ENCODE assay signal across 33 cellular contexts in genomic region chr20:59037386-59037785, GRCh38. TPM values are rescaled to one million over a fixed set of nuclear protein-coding genes. Genes with fewer than 3 reads are reported as not detected.
DNase-seq lines count a peak whose midpoint lies in the region; ATAC-seq, FAIRE-seq and TF ChIP-seq lines count a peak whose summit lies in the region.
"Had no signal": no experiment of that assay in that cellular context is flagged by ENCODE, and none has a peak within 500 bp of the region (broad histone marks: within the 10 kb centered on the region; RNA-seq: fewer than 3 reads in every experiment).

No MANE protein-coding gene starts in this region.

- 91% methylated on average over 12 of the region's 12 CpGs for WGBS in HepG2 (ENCODE audit: low lambda C conversion rate)
- WGBS in right lobe of liver (ENCODE audit: insufficient coverage, low coverage, low lambda C conversion rate, missing lambda C conversion rate), result 89% methylated on average over 9 of the region's 12 CpGs

- CTCF ChIA-PET in HepG2 (lab: Yijun Ruan, JAX; ENCODE audit: low intra/inter-chr PET ratio, low total read pairs), result no interaction called here

- TF ChIP-seq CTCF in HepG2 (CRISPR knock-in tag; IDR thresholded peaks at IDR 0.05) (no peak), right lobe of liver (IDR thresholded peaks at IDR 0.05) (no peak)

- TF ChIP-seq EP300 in HepG2 (IDR thresholded peaks at IDR 0.05; ENCODE audit: low read depth in 2 of 2, low read length in 2 of 2) (no peak), HepG2 (CRISPR knock-in tag; IDR thresholded peaks at IDR 0.05; ENCODE audit: borderline replicate concordance) (no peak)

- H3K4me1 ChIP-seq in HepG2 (ENCODE audit: insufficient read depth, low read length) (peaks cover 25% of the 10 kb centered on the region), right lobe of liver (peaks cover 0 to 30% (median 5%) of the 10 kb centered on the region in 4 donors)

- H3K27ac ChIP-seq in HepG2 (ENCODE audit: extremely low read length, insufficient read depth, low read length), result no peak overlapping the region
- no peak overlapping the region for H3K27ac ChIP-seq in right lobe of liver
- H3K27ac ChIP-seq: 22Rv1; BLaER1 treated with 17β-estradiol and CSF1 and Interleukin-3, amounts not matched to agents 10 nM and 100 nM; esophagus squamous epithelium; foreskin keratinocyte; heart left ventricle; left ventricle myocardium inferior; suprapubic skin; upper lobe of left lung; WERI-Rb-1 had no signal

- TF ChIP-seq POLR2A in HepG2 (IDR thresholded peaks at IDR 0.05; ENCODE audit: insufficient read depth in 1 of 2, low read depth in 2 of 2, low read length in 2 of 2), result no peak
- TF ChIP-seq POLR2A in right lobe of liver (IDR thresholded peaks at IDR 0.05), result no peak

- ATAC-seq in HepG2 (no peak), right lobe of liver (no peak)
- ATAC-seq: foreskin keratinocyte, heart left ventricle had no signal

- in situ Hi-C loops in HepG2 (cut with HindIII; ENCODE audit: extremely low pct_ligation_motif_present, low pct_unique_long_range_greater_than_20kb), result no loop called here

- H3K4me1 Mint-ChIP-seq in T-helper 2 cell treated with Interferon-gamma antibody and Interleukin-4, amounts not matched to agents 5 μg/mL and 100 μg/mL, for 36 hours (ENCODE audit: low read depth), result peaks cover 59% of the 10 kb centered on the region

- no peaks in the 10 kb centered on the region for H3K36me3 ChIP-seq in HepG2 (replicated peaks in 1 of 2; ENCODE audit: control insufficient read depth in 1 of 2, insufficient read depth in 2 of 2, low read length in 2 of 2)
- H3K36me3 ChIP-seq in right lobe of liver, result peaks cover 15 to 41% (median 24%) of the 10 kb centered on the region in 4 donors

- no peak for FAIRE-seq in HepG2 (lab: Jason Lieb, UNC)
- FAIRE-seq: endometrium, GM12891, H1, RCC 7860, small intestine had no signal

- POLR2A ChIA-PET in HepG2 (lab: Yijun Ruan, JAX), result no interaction called here

- H2AFZ ChIP-seq in HepG2 (ENCODE audit: low read length), result no peak overlapping the region

- no peaks in the 10 kb centered on the region for H4K20me1 ChIP-seq in HepG2 (ENCODE audit: insufficient read depth, low read length)

- no peak for DNase-seq in T-helper 2 cell treated with Interferon-gamma antibody and Interleukin-4, amounts not matched to agents 5 μg/mL and 100 μg/mL, for 36 hours (ENCODE audit: low spot score)
- DNase-seq in T-helper 2 cell, result no peak
- DNase-seq in HepG2 (ENCODE audit: low spot score), result no peak
- no peak for DNase-seq in right lobe of liver
- no peak for DNase-seq in HT-29 (ENCODE audit: low spot score)
- no peak for DNase-seq in NCI-H2171 (lab: John Stamatoyannopoulos, UW)
- DNase-seq: activated CD4-positive, alpha-beta T cell treated with anti-CD3 and anti-CD28 coated beads, Interleukin-2, amount 50 U/mL, for 48 hours; activated gamma-delta T cell treated with Interleukin-2 at 50 U/mL for 16 hours; amniotic stem cell; cerebellar nuclear complex; COR-L47; esophagus squamous epithelium; foreskin keratinocyte; heart left ventricle; islet precursor cell; left ventricle myocardium inferior; NCI-H1092 treated with DMSO at 0.1 percent for 48 hours; NCI-H187; NCI-H2171 treated with DMSO at 0.1 percent for 48 hours; NCI-H510A; SIG-M5; small intestine; stimulated activated naive CD4-positive, alpha-beta T cell treated with Interleukin-2 at 50 U/mL for 16 hours; T1000; WERI-Rb-1 had no signal

- H3K36me3 Mint-ChIP-seq in T-helper 2 cell treated with Interferon-gamma antibody and Interleukin-4, amounts not matched to agents 5 μg/mL and 100 μg/mL, for 36 hours (ENCODE audit: low read depth), result peaks cover 68% of the 10 kb centered on the region

- H3K4me3 ChIP-seq in HepG2 (replicated peaks in 1 of 3; ENCODE audit: insufficient read depth in 1 of 3, low read depth in 2 of 3, low read length in 3 of 3) (no peak overlapping the region), right lobe of liver (no peak overlapping the region)
- H3K4me3 ChIP-seq: BLaER1 treated with 17β-estradiol and CSF1 and Interleukin-3, amounts not matched to agents 10 nM and 100 nM; esophagus squamous epithelium; heart left ventricle; left ventricle myocardium inferior; suprapubic skin; upper lobe of left lung had no signal

- no peaks in the 10 kb centered on the region for H3K9me3 Mint-ChIP-seq in T-helper 2 cell treated with Interferon-gamma antibody and Interleukin-4, amounts not matched to agents 5 μg/mL and 100 μg/mL, for 36 hours

- H3K79me2 ChIP-seq in HepG2 (ENCODE audit: insufficient read depth, low read length), result peaks cover 25% of the 10 kb centered on the region

- no peak overlapping the region for H3K4me2 ChIP-seq in HepG2 (ENCODE audit: low read depth, low read length)
- H3K4me2 ChIP-seq: BLaER1 treated with 17β-estradiol and CSF1 and Interleukin-3, amounts not matched to agents 10 nM and 100 nM had no signal

- no peak overlapping the region for H3K27ac Mint-ChIP-seq in T-helper 2 cell treated with Interferon-gamma antibody and Interleukin-4, amounts not matched to agents 5 μg/mL and 100 μg/mL, for 36 hours

- peak overlapping the region; percentile 18 for H3K4me3 Mint-ChIP-seq in T-helper 2 cell treated with Interferon-gamma antibody and Interleukin-4, amounts not matched to agents 5 μg/mL and 100 μg/mL, for 36 hours

- no TSS peak for BruUV-seq in HepG2 (replicated peaks; lab: Mats Ljungman, UMichigan)

- TF ChIP-seq RAD21 in HepG2 (CRISPR knock-in tag; IDR thresholded peaks at IDR 0.05), result no peak

- intact Hi-C loops in HepG2 (cut with micrococcal nuclease; ENCODE audit: unreplicated experiment), result no loop called here
- intact Hi-C loops in right lobe of liver (cut with DNase I), result no loop called here

- H3K9ac ChIP-seq in HepG2 (ENCODE audit: insufficient read depth, low read depth, low read length), result no peak overlapping the region
- H3K9ac ChIP-seq: BLaER1 treated with 17β-estradiol and CSF1 and Interleukin-3, amounts not matched to agents 10 nM and 100 nM had no signal

- no peaks in the 10 kb centered on the region for H3K27me3 Mint-ChIP-seq in T-helper 2 cell treated with Interferon-gamma antibody and Interleukin-4, amounts not matched to agents 5 μg/mL and 100 μg/mL, for 36 hours (ENCODE audit: low read depth)

- H3K27me3 ChIP-seq in HepG2 (ENCODE audit: control insufficient read depth in 1 of 2, insufficient read depth in 2 of 2, low read length in 2 of 2) (peaks cover 2 to 3% of the 10 kb centered on the region in 2 experiments; a peak in 2 of 5 replicates), right lobe of liver (no peaks in the 10 kb centered on the region)
- H3K27me3 ChIP-seq: BLaER1 treated with 17β-estradiol and CSF1 and Interleukin-3, amounts not matched to agents 10 nM and 100 nM; esophagus squamous epithelium; foreskin keratinocyte; heart left ventricle; suprapubic skin; upper lobe of left lung had no signal

- H3K9me3 ChIP-seq in HepG2 (ENCODE audit: low read length) (no peaks in the 10 kb centered on the region), right lobe of liver (no peaks in the 10 kb centered on the region)
- H3K9me3 ChIP-seq: esophagus squamous epithelium, heart left ventricle, left ventricle myocardium inferior, suprapubic skin, upper lobe of left lung had no signal

RNA-seq across cellular contexts. Expression of gene PRELID3B, which starts 5.2 kb away (rescaled TPM):
- 42.6 and 59.8 TPM in 2 replicates for total RNA-seq in HepG2 (2016; rRNA removed; fragmentation: Illumina TruSeq; extraction: Trizol)
- 19.8 and 23.7 TPM in 2 replicates for total RNA-seq in HepG2 (2016; cell fraction: cytosol; rRNA removed; fragmentation: Illumina TruSeq; extraction: Trizol; ENCODE audit: low read depth)
- 40.7 and 62.3 TPM in 2 replicates for total RNA-seq in HepG2 (2016; cell fraction: insoluble cytoplasmic fraction; rRNA removed; fragmentation: Illumina TruSeq; extraction: Trizol)
- 47.0 and 50.1 TPM in 2 replicates for total RNA-seq in HepG2 (2016; cell fraction: membrane; rRNA removed; fragmentation: Illumina TruSeq; extraction: Trizol)
- 15.4 and 21.0 TPM in 2 replicates for total RNA-seq in HepG2 (2016; cell fraction: nucleus; rRNA removed; fragmentation: Illumina TruSeq; extraction: Trizol)
- polyA plus RNA-seq in HepG2 (2011; rRNA removed), result 19.5 and 23.3 TPM in 2 replicates
- polyA plus RNA-seq in HepG2 (2011; cell fraction: cytosol; rRNA removed), result 7.1 and 11.2 TPM in 2 replicates
- 6.0 and 7.6 TPM in 2 replicates for polyA plus RNA-seq in HepG2 (2011; cell fraction: nucleus; rRNA removed)
- 17.6 and 21.3 TPM in 2 replicates for polyA plus RNA-seq in HepG2 (2012)
- 16.2 and 20.1 TPM in 2 replicates for polyA plus RNA-seq in HepG2 (2016; cell fraction: cytosol; fragmentation: Illumina TruSeq; extraction: Trizol; ENCODE audit: low read depth)
- 46.4 and 46.8 TPM in 2 replicates for polyA plus RNA-seq in HepG2 (2016; cell fraction: insoluble cytoplasmic fraction; fragmentation: Illumina TruSeq; extraction: Trizol; ENCODE audit: low read depth)
- polyA plus RNA-seq in HepG2 (2016; cell fraction: membrane; fragmentation: Illumina TruSeq; extraction: Trizol; ENCODE audit: low read depth), result 29.0 and 30.9 TPM in 2 replicates
- polyA plus RNA-seq in HepG2 (2016; cell fraction: nucleus; fragmentation: Illumina TruSeq; extraction: Trizol; ENCODE audit: insufficient read depth, low read depth), result 22.7 and 25.0 TPM in 2 replicates
- polyA minus RNA-seq in HepG2 (2011; rRNA and poly(A)+ RNA removed; ENCODE audit: low replicate concordance), result 35.2 and 278 TPM in 2 replicates
- 23.0 and 32.6 TPM in 2 replicates for polyA minus RNA-seq in HepG2 (2011; cell fraction: cytosol; rRNA and poly(A)+ RNA removed)
- polyA minus RNA-seq in HepG2 (2011; cell fraction: nucleus; rRNA and poly(A)+ RNA removed), result 9.5 and 14.8 TPM in 2 replicates
- total RNA-seq in right lobe of liver, result 10 to 100 TPM; 16.3 to 37.5 (median 23.3) TPM
- total RNA-seq in HT-29 (2014; rRNA removed; shearing (Covaris generic)), result 129 and 139 TPM in 2 replicates

RNA-seq across cellular contexts. Expression of gene ATP5F1E, which starts 5.3 kb away (rescaled TPM):
- total RNA-seq in HepG2 (2016; rRNA removed; fragmentation: Illumina TruSeq; extraction: Trizol), result 134 and 163 TPM in 2 replicates
- 136 and 187 TPM in 2 replicates for total RNA-seq in HepG2 (2016; cell fraction: cytosol; rRNA removed; fragmentation: Illumina TruSeq; extraction: Trizol; ENCODE audit: low read depth)
- total RNA-seq in HepG2 (2016; cell fraction: insoluble cytoplasmic fraction; rRNA removed; fragmentation: Illumina TruSeq; extraction: Trizol), result 135 and 172 TPM in 2 replicates
- total RNA-seq in HepG2 (2016; cell fraction: membrane; rRNA removed; fragmentation: Illumina TruSeq; extraction: Trizol), result 188 and 230 TPM in 2 replicates
- total RNA-seq in HepG2 (2016; cell fraction: nucleus; rRNA removed; fragmentation: Illumina TruSeq; extraction: Trizol), result 74.5 and 76.2 TPM in 2 replicates
- polyA plus RNA-seq in HepG2 (2011; rRNA removed), result 99.9 and 121 TPM in 2 replicates
- polyA plus RNA-seq in HepG2 (2011; cell fraction: cytosol; rRNA removed), result 40.4 and 46.7 TPM in 2 replicates
- 11.8 and 17.3 TPM in 2 replicates for polyA plus RNA-seq in HepG2 (2011; cell fraction: nucleus; rRNA removed)
- polyA plus RNA-seq in HepG2 (2012), result 85.8 and 145 TPM in 2 replicates
- polyA plus RNA-seq in HepG2 (2016; cell fraction: cytosol; fragmentation: Illumina TruSeq; extraction: Trizol; ENCODE audit: low read depth), result 146 and 191 TPM in 2 replicates
- polyA plus RNA-seq in HepG2 (2016; cell fraction: insoluble cytoplasmic fraction; fragmentation: Illumina TruSeq; extraction: Trizol; ENCODE audit: low read depth), result 167 and 175 TPM in 2 replicates
- polyA plus RNA-seq in HepG2 (2016; cell fraction: membrane; fragmentation: Illumina TruSeq; extraction: Trizol; ENCODE audit: low read depth), result 151 and 201 TPM in 2 replicates
- polyA plus RNA-seq in HepG2 (2016; cell fraction: nucleus; fragmentation: Illumina TruSeq; extraction: Trizol; ENCODE audit: insufficient read depth, low read depth), result 88.7 and 95.7 TPM in 2 replicates
- 19.0 and 25.4 TPM in 2 replicates for polyA minus RNA-seq in HepG2 (2011; rRNA and poly(A)+ RNA removed; ENCODE audit: low replicate concordance)
- 21.2 and 23.6 TPM in 2 replicates for polyA minus RNA-seq in HepG2 (2011; cell fraction: cytosol; rRNA and poly(A)+ RNA removed)
- polyA minus RNA-seq in HepG2 (2011; cell fraction: nucleus; rRNA and poly(A)+ RNA removed), result 61.4 and 62.2 TPM in 2 replicates
- 10 to 100 TPM; 15.8 to 34.6 (median 30.5) TPM for total RNA-seq in right lobe of liver
- 45.1 and 47.4 TPM in 2 replicates for total RNA-seq in HT-29 (2014; rRNA removed; shearing (Covaris generic))

RNA-seq across cellular contexts. Expression of gene TUBB1, which starts 18.2 kb away (rescaled TPM):
- total RNA-seq in HepG2 (2016; rRNA removed; fragmentation: Illumina TruSeq; extraction: Trizol) (0.11 and 0.17 TPM in 2 replicates), right lobe of liver (1 to 10 TPM in 1 of 6 experiments, under 1 TPM in 4, not detected in 1; 0.06 to 1.5 (median 0.31) TPM)
- not detected in 2 replicates for total RNA-seq in HepG2 (2016; cell fraction: cytosol; rRNA removed; fragmentation: Illumina TruSeq; extraction: Trizol; ENCODE audit: low read depth)
- 0.17 and 0.25 TPM in 2 replicates for total RNA-seq in HepG2 (2016; cell fraction: insoluble cytoplasmic fraction; rRNA removed; fragmentation: Illumina TruSeq; extraction: Trizol)
- 0.07 TPM in 1 of 2 replicates, not detected in the other for total RNA-seq in HepG2 (2016; cell fraction: membrane; rRNA removed; fragmentation: Illumina TruSeq; extraction: Trizol)
- 0.09 and 0.16 TPM in 2 replicates for total RNA-seq in HepG2 (2016; cell fraction: nucleus; rRNA removed; fragmentation: Illumina TruSeq; extraction: Trizol)
- 51.5 and 57.6 TPM in 2 replicates for polyA plus RNA-seq in HepG2 (2011; rRNA removed)
- 32.3 and 32.4 TPM in 2 replicates for polyA plus RNA-seq in HepG2 (2011; cell fraction: cytosol; rRNA removed)
- polyA plus RNA-seq in HepG2 (2011; cell fraction: nucleus; rRNA removed), result 71.8 and 73.9 TPM in 2 replicates
- 7.2 and 22.3 TPM in 2 replicates for polyA plus RNA-seq in HepG2 (2012)
- 0.03 TPM in 1 of 2 replicates, not detected in the other for polyA plus RNA-seq in HepG2 (2016; cell fraction: cytosol; fragmentation: Illumina TruSeq; extraction: Trizol; ENCODE audit: low read depth)
- polyA plus RNA-seq in HepG2 (2016; cell fraction: insoluble cytoplasmic fraction; fragmentation: Illumina TruSeq; extraction: Trizol; ENCODE audit: low read depth), result 0.23 and 0.33 TPM in 2 replicates
- polyA plus RNA-seq in HepG2 (2016; cell fraction: membrane; fragmentation: Illumina TruSeq; extraction: Trizol; ENCODE audit: low read depth), result 0.05 and 0.07 TPM in 2 replicates
- 0.33 and 0.59 TPM in 2 replicates for polyA plus RNA-seq in HepG2 (2016; cell fraction: nucleus; fragmentation: Illumina TruSeq; extraction: Trizol; ENCODE audit: insufficient read depth, low read depth)
- 47.0 TPM in 1 of 2 replicates, not detected in the other for polyA minus RNA-seq in HepG2 (2011; rRNA and poly(A)+ RNA removed; ENCODE audit: low replicate concordance)
- polyA minus RNA-seq in HepG2 (2011; cell fraction: cytosol; rRNA and poly(A)+ RNA removed), result 17.2 and 17.4 TPM in 2 replicates
- polyA minus RNA-seq in HepG2 (2011; cell fraction: nucleus; rRNA and poly(A)+ RNA removed), result 20.1 and 23.4 TPM in 2 replicates
- 0.03 and 0.13 TPM in 2 replicates for total RNA-seq in HT-29 (2014; rRNA removed; shearing (Covaris generic))
- total RNA-seq: foreskin keratinocyte, H1 had no signal
- polyA plus RNA-seq: foreskin keratinocyte, H1 had no signal

RNA-seq across cellular contexts. Expression of gene CTSZ, which starts 30.3 kb away (rescaled TPM):
- total RNA-seq in HepG2 (2016; rRNA removed; fragmentation: Illumina TruSeq; extraction: Trizol) (not detected in 2 replicates), right lobe of liver (100 to 1,000 TPM; 198 to 296 (median 222) TPM)
- not detected in 2 replicates for total RNA-seq in HepG2 (2016; cell fraction: cytosol; rRNA removed; fragmentation: Illumina TruSeq; extraction: Trizol; ENCODE audit: low read depth)
- not detected in 2 replicates for total RNA-seq in HepG2 (2016; cell fraction: insoluble cytoplasmic fraction; rRNA removed; fragmentation: Illumina TruSeq; extraction: Trizol)
- total RNA-seq in HepG2 (2016; cell fraction: membrane; rRNA removed; fragmentation: Illumina TruSeq; extraction: Trizol), result not detected in 2 replicates
- not detected in 2 replicates for total RNA-seq in HepG2 (2016; cell fraction: nucleus; rRNA removed; fragmentation: Illumina TruSeq; extraction: Trizol)
- 0.33 and 0.46 TPM in 2 replicates for polyA plus RNA-seq in HepG2 (2011; rRNA removed)
- polyA plus RNA-seq in HepG2 (2011; cell fraction: cytosol; rRNA removed), result 0.28 and 0.36 TPM in 2 replicates
- 0.23 and 0.59 TPM in 2 replicates for polyA plus RNA-seq in HepG2 (2011; cell fraction: nucleus; rRNA removed)
- polyA plus RNA-seq in HepG2 (2012), result 0.47 and 0.52 TPM in 2 replicates
- polyA plus RNA-seq in HepG2 (2016; cell fraction: cytosol; fragmentation: Illumina TruSeq; extraction: Trizol; ENCODE audit: low read depth), result not detected in 2 replicates
- not detected in 2 replicates for polyA plus RNA-seq in HepG2 (2016; cell fraction: insoluble cytoplasmic fraction; fragmentation: Illumina TruSeq; extraction: Trizol; ENCODE audit: low read depth)
- not detected in 2 replicates for polyA plus RNA-seq in HepG2 (2016; cell fraction: membrane; fragmentation: Illumina TruSeq; extraction: Trizol; ENCODE audit: low read depth)
- polyA plus RNA-seq in HepG2 (2016; cell fraction: nucleus; fragmentation: Illumina TruSeq; extraction: Trizol; ENCODE audit: insufficient read depth, low read depth), result not detected in 2 replicates
- 0.10 and 114 TPM in 2 replicates for polyA minus RNA-seq in HepG2 (2011; rRNA and poly(A)+ RNA removed; ENCODE audit: low replicate concordance)
- polyA minus RNA-seq in HepG2 (2011; cell fraction: cytosol; rRNA and poly(A)+ RNA removed), result 0.70 TPM in 1 of 2 replicates, not detected in the other
- 1.0 TPM in 1 of 2 replicates, not detected in the other for polyA minus RNA-seq in HepG2 (2011; cell fraction: nucleus; rRNA and poly(A)+ RNA removed)
- total RNA-seq in HT-29 (2014; rRNA removed; shearing (Covaris generic)), result 420 and 441 TPM in 2 replicates

RNA-seq across cellular contexts. Expression of gene NELFCD, which starts 56.3 kb away (rescaled TPM):
- total RNA-seq in HepG2 (2016; rRNA removed; fragmentation: Illumina TruSeq; extraction: Trizol) (159 and 160 TPM in 2 replicates), right lobe of liver (10 to 100 TPM; 31.1 to 41.4 (median 36.5) TPM)
- total RNA-seq in HepG2 (2016; cell fraction: cytosol; rRNA removed; fragmentation: Illumina TruSeq; extraction: Trizol; ENCODE audit: low read depth), result 40.4 and 47.8 TPM in 2 replicates
- 132 and 155 TPM in 2 replicates for total RNA-seq in HepG2 (2016; cell fraction: insoluble cytoplasmic fraction; rRNA removed; fragmentation: Illumina TruSeq; extraction: Trizol)
- 73.6 and 76.0 TPM in 2 replicates for total RNA-seq in HepG2 (2016; cell fraction: membrane; rRNA removed; fragmentation: Illumina TruSeq; extraction: Trizol)
- total RNA-seq in HepG2 (2016; cell fraction: nucleus; rRNA removed; fragmentation: Illumina TruSeq; extraction: Trizol), result 124 and 141 TPM in 2 replicates
- polyA plus RNA-seq in HepG2 (2011; rRNA removed), result 168 and 203 TPM in 2 replicates
- 156 and 174 TPM in 2 replicates for polyA plus RNA-seq in HepG2 (2011; cell fraction: cytosol; rRNA removed)
- 553 and 648 TPM in 2 replicates for polyA plus RNA-seq in HepG2 (2011; cell fraction: nucleus; rRNA removed)
- polyA plus RNA-seq in HepG2 (2012), result 143 and 173 TPM in 2 replicates
- 31.7 and 32.2 TPM in 2 replicates for polyA plus RNA-seq in HepG2 (2016; cell fraction: cytosol; fragmentation: Illumina TruSeq; extraction: Trizol; ENCODE audit: low read depth)
- polyA plus RNA-seq in HepG2 (2016; cell fraction: insoluble cytoplasmic fraction; fragmentation: Illumina TruSeq; extraction: Trizol; ENCODE audit: low read depth), result 140 and 169 TPM in 2 replicates
- polyA plus RNA-seq in HepG2 (2016; cell fraction: membrane; fragmentation: Illumina TruSeq; extraction: Trizol; ENCODE audit: low read depth), result 55.0 and 56.1 TPM in 2 replicates
- polyA plus RNA-seq in HepG2 (2016; cell fraction: nucleus; fragmentation: Illumina TruSeq; extraction: Trizol; ENCODE audit: insufficient read depth, low read depth), result 254 and 278 TPM in 2 replicates
- polyA minus RNA-seq in HepG2 (2011; rRNA and poly(A)+ RNA removed; ENCODE audit: low replicate concordance), result 150 and 192 TPM in 2 replicates
- 74.9 and 79.5 TPM in 2 replicates for polyA minus RNA-seq in HepG2 (2011; cell fraction: cytosol; rRNA and poly(A)+ RNA removed)
- 224 and 244 TPM in 2 replicates for polyA minus RNA-seq in HepG2 (2011; cell fraction: nucleus; rRNA and poly(A)+ RNA removed)
- 117 and 134 TPM in 2 replicates for total RNA-seq in HT-29 (2014; rRNA removed; shearing (Covaris generic))
